8 cellular contexts compared by ENCODE assay signal in genomic region chr3:69085543-69086132, GRCh38. TPM values are rescaled to one million over a fixed set of nuclear protein-coding genes. Genes with fewer than 3 reads are reported as not detected.
DNase-seq lines count a peak whose midpoint lies in the region; ATAC-seq, FAIRE-seq and TF ChIP-seq lines count a peak whose summit lies in the region.

No MANE protein-coding gene starts in this region.

- H4K20me1 ChIP-seq in Loucy (ENCODE audit: insufficient read depth, low read length, poor library complexity, severe bottlenecking): peaks cover 21% of the 10 kb centered on the region

- H3F3A ChIP-seq in Loucy (ENCODE audit: low read depth): peaks cover 9% of the 10 kb centered on the region; the same call in 1 of the 2 replicates

- H3K79me2 ChIP-seq in Loucy (ENCODE audit: insufficient read depth, low read length): peaks cover 63% of the 10 kb centered on the region

- ATAC-seq in GM18498 (IDR thresholded peaks at IDR 0.05; ENCODE audit: unreplicated experiment): no peak

- no peaks in the 10 kb centered on the region for H3K9me3 ChIP-seq in Loucy (ENCODE audit: insufficient read depth, low read depth, low read length)
- H3K9me3 ChIP-seq in small intestine (ENCODE audit: control insufficient read depth, low read depth): no peaks in the 10 kb centered on the region

- H3K27me3 ChIP-seq in Loucy (ENCODE audit: insufficient read depth, low read length, poor library complexity, severe bottlenecking): no peaks in the 10 kb centered on the region
- H3K27me3 ChIP-seq in brain microvascular endothelial cell (replicated peaks): no peaks in the 10 kb centered on the region
- H3K27me3 ChIP-seq in small intestine (ENCODE audit: control insufficient read depth in 2 of 2, insufficient read depth in 2 of 2, low read length in 2 of 2): no peaks in the 10 kb centered on the region

- in situ Hi-C loops in brain microvascular endothelial cell (cut with HindIII; ENCODE audit: low pct_ligation_motif_present, low sequenced_read_pairs): no loop called here

- H3K4me1 ChIP-seq in Loucy (ENCODE audit: insufficient read depth, low read length, poor library complexity, severe bottlenecking) (peaks cover 75% of the 10 kb centered on the region), small intestine (ENCODE audit: control insufficient read depth in 2 of 2, insufficient read depth in 1 of 2, low read depth in 1 of 2, low read length in 1 of 2) (peaks cover 8 to 28% of the 10 kb centered on the region in 2 donors)

- no peaks in the 10 kb centered on the region for H3K36me3 ChIP-seq in Loucy (ENCODE audit: insufficient read depth, low read length)
- H3K36me3 ChIP-seq in brain microvascular endothelial cell (replicated peaks): no peaks in the 10 kb centered on the region
- H3K36me3 ChIP-seq in small intestine (ENCODE audit: control insufficient read depth in 2 of 2, insufficient read depth in 2 of 2, low read length in 2 of 2): no peaks in the 10 kb centered on the region

- 0 to 1% (median 1%) methylated on average over 10 of the region's 10 CpGs for WGBS in small intestine, 3 donors

- H3K9ac ChIP-seq in Loucy (ENCODE audit: low read depth, low read length, poor library complexity, severe bottlenecking): peak overlapping the region; percentile 97

- peak overlapping the region; percentile 98 for H3K4me2 ChIP-seq in Loucy (ENCODE audit: low read depth, low read length, poor library complexity, severe bottlenecking)

- no peaks in the 10 kb centered on the region for H3K9me2 ChIP-seq in Loucy (replicated peaks; ENCODE audit: low read depth, low read length)

- TF ChIP-seq CTCF in Loucy (conservative IDR thresholded peaks at IDR 0.05; ENCODE audit: low read length) (no peak), brain microvascular endothelial cell (IDR thresholded peaks at IDR 0.05; ENCODE audit: low read depth, low read length, missing control alignments) (no peak)

- peak; percentile 48 for DNase-seq in D341Med (ENCODE audit: low spot score)
- DNase-seq in brain microvascular endothelial cell: no peak
- DNase-seq in iris pigment epithelial cell (ENCODE audit: low read depth): peak; percentile 23
- no peak for DNase-seq in small intestine
- no peak for DNase-seq in stimulated activated CD4-positive, alpha-beta T cell treated with anti-CD3 and anti-CD28 coated beads, Interleukin-15, amount 100 ng/mL, for 24 hours
- no peak for DNase-seq in stimulated activated CD4-positive, alpha-beta T cell treated with anti-CD3 and anti-CD28 coated beads, Interleukin-12 subunit alpha, Interleukin-12 subunit beta, amount 100 ng/mL, for 4 hours

- H3K4me3 ChIP-seq in Loucy (ENCODE audit: low read length, poor library complexity, severe bottlenecking) (peak overlapping the region; percentile 98), brain microvascular endothelial cell (ENCODE audit: low read depth, low read length) (peak overlapping the region; percentile 78), small intestine (ENCODE audit: low read depth in 1 of 2, low read length in 2 of 2) (peak overlapping the region; percentile 91 to 99)

- FAIRE-seq in small intestine (lab: Jason Lieb, UNC): no peak

- H3K27ac ChIP-seq in brain microvascular endothelial cell (peak overlapping the region; percentile 88), small intestine (ENCODE audit: low read depth in 1 of 2, low read length in 1 of 2) (peak overlapping the region; percentile 91 to 98)

- H2AFZ ChIP-seq in Loucy (ENCODE audit: low read length): peak overlapping the region; percentile 87

RNA-seq across cellular contexts. Expression of gene ARL6IP5, which starts 0.9 kb away (rescaled TPM):
- 10 to 100 TPM; 23.0 to 71.4 (median 50.1) TPM for polyA plus RNA-seq in small intestine

RNA-seq across cellular contexts. Expression of gene UBA3, which starts 5.5 kb away (rescaled TPM):
- polyA plus RNA-seq in small intestine: 10 to 100 TPM; 32.2 to 45.8 (median 37.0) TPM

RNA-seq across cellular contexts. Expression of gene TMF1, which starts 33.5 kb away (rescaled TPM):
- 10 to 100 TPM in 2 of 3 donors, 1 to 10 TPM in 1; 9.5 to 12.5 (median 10.3) TPM for polyA plus RNA-seq in small intestine

RNA-seq across cellular contexts. Expression of gene LMOD3, which starts 36.8 kb away (rescaled TPM):
- under 1 TPM in 2 of 3 donors, not detected in 1; 0.09 to 0.27 TPM for polyA plus RNA-seq in small intestine

Comparison
In these comparisons a context has a peak if more than half of its experiments do, and no peak if none do; other contexts are left out.
1. DNase-seq: peak in D341Med (single experiment) and iris pigment epithelial cell (single experiment); none in brain microvascular endothelial cell (single experiment), small intestine (single experiment), stimulated activated CD4-positive, alpha-beta T cell treated with anti-CD3 and anti-CD28 coated beads, Interleukin-15, amount 100 ng/mL, for 24 hours (single experiment) and stimulated activated CD4-positive, alpha-beta T cell treated with anti-CD3 and anti-CD28 coated beads, Interleukin-12 subunit alpha, Interleukin-12 subunit beta, amount 100 ng/mL, for 4 hours (single experiment).
2. Peak in every context shown above with its lines, with median percentiles within 50 percentile points of each other: H3K4me3 ChIP-seq.